Comparison of ENCODE assay signal across 13 cellular contexts in genomic region chr2:177606636-177607035, GRCh38.
DNase-seq lines count a peak whose midpoint lies in the region; ATAC-seq, FAIRE-seq and TF ChIP-seq lines count a peak whose summit lies in the region.
"Had no signal": no experiment of that assay in that cellular context is flagged by ENCODE, and none has a peak within 500 bp of the region (broad histone marks: within the 10 kb centered on the region; RNA-seq: fewer than 3 reads in every experiment).

No MANE protein-coding gene starts in this region.

- H3K36me3 ChIP-seq in HUES48 (ENCODE audit: control insufficient read depth, insufficient read depth, low read length) (no peaks in the 10 kb centered on the region), K562 (ENCODE audit: control insufficient read depth, insufficient read depth, low read length) (no peaks in the 10 kb centered on the region), mesendoderm (ENCODE audit: control insufficient read depth, insufficient read depth, low read length) (no peaks in the 10 kb centered on the region)
- H3K36me3 ChIP-seq: BLaER1 treated with 17β-estradiol and CSF1 and Interleukin-3, amounts not matched to agents 10 nM and 100 nM had no signal

- no peaks in the 10 kb centered on the region for H3K27me3 Mint-ChIP-seq in stimulated activated memory B cell treated with anti-CD40 and anti-IgM and Interleukin-4, amounts not matched to agents 10 μg/mL and 1 μg/mL and 100 μg/mL, for 72 hours

- H3K79me1 ChIP-seq in mesendoderm (ENCODE audit: low read length): no peaks in the 10 kb centered on the region

- peak; percentile 68 for DNase-seq in EH (ENCODE audit: low read depth)
- DNase-seq in K562 (ENCODE audit: extremely low read depth in 1 of 4, low spot score in 3 of 4): no peak
- peak; percentile 82 for DNase-seq in mesendoderm
- no peak for DNase-seq in 8988T
- DNase-seq in left cardiac atrium: no peak
- no peak for DNase-seq in stimulated activated effector memory CD8-positive, alpha-beta T cell treated with anti-CD3 and anti-CD28 coated beads, Interleukin-12 subunit alpha, Interleukin-12 subunit beta, amount 100 ng/mL, for 72 hours (ENCODE audit: low spot score in 2 of 2)
- DNase-seq: kidney had no signal

- H4K5ac ChIP-seq in mesendoderm (ENCODE audit: low read length): no peak overlapping the region

- no peak for TF ChIP-seq EP300 in K562 (IDR thresholded peaks at IDR 0.05; ENCODE audit: low read length)

- H2AK5ac ChIP-seq in mesendoderm (ENCODE audit: low read length): no peak overlapping the region

- H3K27ac Mint-ChIP-seq in stimulated activated effector memory CD8-positive, alpha-beta T cell treated with anti-CD3 and anti-CD28 coated beads, Interleukin-12 subunit alpha, Interleukin-12 subunit beta, amount 100 ng/mL, for 72 hours: no peak overlapping the region
- no peak overlapping the region for H3K27ac Mint-ChIP-seq in stimulated activated memory B cell treated with anti-CD40 and anti-IgM and Interleukin-4, amounts not matched to agents 10 μg/mL and 1 μg/mL and 100 μg/mL, for 72 hours
- H3K27ac Mint-ChIP-seq: activated T-helper 1 cell treated with anti-CD3 and anti-CD28 coated beads, Interleukin-12 subunit alpha, Interleukin-12 subunit beta, Interleukin-2, Interleukin-4 antibody, amounts not matched to agents 30 ng/mL and 10 ng/mL and 1 ng/mL, durations not matched to agents 14 hours and 24 hours and 36 hours; stimulated activated naive CD8-positive, alpha-beta T cell treated with anti-CD3 and anti-CD28 coated beads, Interleukin-15, Interleukin-2, amounts not matched to agents 100 ng/mL and 50 ng/mL, for 24 hours had no signal

- H3K23ac ChIP-seq in mesendoderm (ENCODE audit: low read length): no peak overlapping the region

- H3K79me2 ChIP-seq in K562 (ENCODE audit: control insufficient read depth, insufficient read depth, low read length): no peaks in the 10 kb centered on the region
- no peaks in the 10 kb centered on the region for H3K79me2 ChIP-seq in mesendoderm (ENCODE audit: control insufficient read depth, insufficient read depth, low read length)

- in situ Hi-C loops in K562 (cut with MboI): no loop called here

- no peak overlapping the region for H3K56ac ChIP-seq in mesendoderm (ENCODE audit: low read length)

- no peaks in the 10 kb centered on the region for H3K9me3 ChIP-seq in HUES48 (ENCODE audit: control insufficient read depth, insufficient read depth, low read length)
- H3K9me3 ChIP-seq in K562 (replicated peaks; ENCODE audit: control insufficient read depth, insufficient read depth, low read depth, low read length): no peaks in the 10 kb centered on the region

- no peak for TF ChIP-seq CTCF in K562 (IDR thresholded peaks at IDR 0.05 in 2 of 3, conservative IDR thresholded peaks at IDR 0.05 in 1 of 3; ENCODE audit: insufficient read depth in 2 of 3, low read depth in 1 of 3, low read length in 3 of 3)

- H2BK15ac ChIP-seq in mesendoderm (replicated peaks; ENCODE audit: low read depth): peak overlapping the region; percentile 64

- no peak overlapping the region for H3K18ac ChIP-seq in mesendoderm (ENCODE audit: low read length)

- no peak overlapping the region for H2AFZ ChIP-seq in K562 (ENCODE audit: low read depth, low read length)

- no peaks in the 10 kb centered on the region for H3K9me3 Mint-ChIP-seq in stimulated activated effector memory CD8-positive, alpha-beta T cell treated with anti-CD3 and anti-CD28 coated beads, Interleukin-12 subunit alpha, Interleukin-12 subunit beta, amount 100 ng/mL, for 72 hours
- peaks cover 6% of the 10 kb centered on the region for H3K9me3 Mint-ChIP-seq in stimulated activated memory B cell treated with anti-CD40 and anti-IgM and Interleukin-4, amounts not matched to agents 10 μg/mL and 1 μg/mL and 100 μg/mL, for 72 hours

- H3K9ac ChIP-seq in HUES48 (ENCODE audit: low read depth, low read length) (no peak overlapping the region), K562 (ENCODE audit: insufficient read depth in 1 of 2, low read depth in 2 of 2, low read length in 2 of 2) (no peak overlapping the region), mesendoderm (ENCODE audit: low read length) (no peak overlapping the region)
- H3K9ac ChIP-seq: BLaER1 treated with 17β-estradiol and CSF1 and Interleukin-3, amounts not matched to agents 10 nM and 100 nM had no signal

- no peak for TF ChIP-seq POLR2A in K562 (conservative IDR thresholded peaks at IDR 0.05)

- CTCF ChIA-PET in K562 (lab: Yijun Ruan, JAX; ENCODE audit: low intra/inter-chr PET ratio): no interaction called here

- TF ChIP-seq RAD21 in K562 (CRISPR knock-in tag; conservative IDR thresholded peaks at IDR 0.05 in 1 of 2, IDR thresholded peaks at IDR 0.05 in 1 of 2): no peak

- no peaks in the 10 kb centered on the region for H3K9me1 ChIP-seq in K562 (ENCODE audit: control insufficient read depth, insufficient read depth, low read length)

- no TSS peak for BruUV-seq in K562 (replicated peaks; lab: Mats Ljungman, UMichigan)

- H3K4me3 Mint-ChIP-seq in stimulated activated effector memory CD8-positive, alpha-beta T cell treated with anti-CD3 and anti-CD28 coated beads, Interleukin-12 subunit alpha, Interleukin-12 subunit beta, amount 100 ng/mL, for 72 hours: no peak overlapping the region
- no peak overlapping the region for H3K4me3 Mint-ChIP-seq in stimulated activated memory B cell treated with anti-CD40 and anti-IgM and Interleukin-4, amounts not matched to agents 10 μg/mL and 1 μg/mL and 100 μg/mL, for 72 hours
- H3K4me3 Mint-ChIP-seq: activated T-helper 1 cell treated with anti-CD3 and anti-CD28 coated beads, Interleukin-12 subunit alpha, Interleukin-12 subunit beta, Interleukin-2, Interleukin-4 antibody, amounts not matched to agents 30 ng/mL and 10 ng/mL and 1 ng/mL, durations not matched to agents 14 hours and 24 hours and 36 hours; stimulated activated naive CD8-positive, alpha-beta T cell treated with anti-CD3 and anti-CD28 coated beads, Interleukin-15, Interleukin-2, amounts not matched to agents 100 ng/mL and 50 ng/mL, for 24 hours had no signal

- H2BK5ac ChIP-seq in mesendoderm (ENCODE audit: low read length): no peak overlapping the region

- POLR2A ChIA-PET in K562 (lab: Yijun Ruan, JAX): interaction anchor here (0.7 kb wide), 1 partner anchor 15 kb away, joined by 3 read pairs; no protein-coding TSS in a partner anchor

- no peaks in the 10 kb centered on the region for H3K36me3 Mint-ChIP-seq in stimulated activated effector memory CD8-positive, alpha-beta T cell treated with anti-CD3 and anti-CD28 coated beads, Interleukin-12 subunit alpha, Interleukin-12 subunit beta, amount 100 ng/mL, for 72 hours
- peaks cover 6% of the 10 kb centered on the region for H3K36me3 Mint-ChIP-seq in stimulated activated memory B cell treated with anti-CD40 and anti-IgM and Interleukin-4, amounts not matched to agents 10 μg/mL and 1 μg/mL and 100 μg/mL, for 72 hours

- no peaks in the 10 kb centered on the region for H3K27me3 ChIP-seq in HUES48 (ENCODE audit: control insufficient read depth, insufficient read depth, low read length)
- no peaks in the 10 kb centered on the region; a peak in 1 of 5 replicates for H3K27me3 ChIP-seq in K562 (ENCODE audit: control insufficient read depth in 2 of 2, insufficient read depth in 2 of 2, low read length in 2 of 2)
- H3K27me3 ChIP-seq in mesendoderm (ENCODE audit: insufficient read depth, low read length, poor library complexity): no peaks in the 10 kb centered on the region
- H3K27me3 ChIP-seq: BLaER1 treated with 17β-estradiol and CSF1 and Interleukin-3, amounts not matched to agents 10 nM and 100 nM had no signal

- H3K4me1 ChIP-seq in HUES48 (ENCODE audit: control insufficient read depth, insufficient read depth, low read length) (peaks cover 16% of the 10 kb centered on the region), K562 (replicated peaks in 1 of 2; ENCODE audit: control insufficient read depth in 2 of 2, insufficient read depth in 2 of 2, low read length in 2 of 2) (no peaks in the 10 kb centered on the region), mesendoderm (ENCODE audit: control insufficient read depth, low read depth, low read length) (peaks cover 5% of the 10 kb centered on the region)
- H3K4me1 ChIP-seq: BLaER1 treated with 17β-estradiol and CSF1 and Interleukin-3, amounts not matched to agents 10 nM and 100 nM had no signal

- H3K4me3 ChIP-seq in HUES48 (ENCODE audit: low read depth, low read length) (no peak overlapping the region), K562 (no peak overlapping the region), mesendoderm (ENCODE audit: low read length) (no peak overlapping the region)
- H3K4me3 ChIP-seq: BLaER1 treated with 17β-estradiol and CSF1 and Interleukin-3, amounts not matched to agents 10 nM and 100 nM had no signal

- H3K27ac ChIP-seq in HUES48 (ENCODE audit: low read depth, low read length) (peak overlapping the region; percentile 34), K562 (ENCODE audit: extremely low read depth, low read depth, low read length) (no peak overlapping the region), mesendoderm (ENCODE audit: low read depth, low read length) (no peak overlapping the region)
- H3K27ac ChIP-seq: BLaER1 treated with 17β-estradiol and CSF1 and Interleukin-3, amounts not matched to agents 10 nM and 100 nM had no signal

- ATAC-seq in K562 (peak; percentile 19; the same call in 1 of the 3 replicates), left cardiac atrium (no peak)
- no peak for ATAC-seq in stimulated activated effector memory CD8-positive, alpha-beta T cell treated with anti-CD3 and anti-CD28 coated beads, Interleukin-12 subunit alpha, Interleukin-12 subunit beta, amount 100 ng/mL, for 72 hours
- ATAC-seq in stimulated activated memory B cell treated with anti-CD40 and anti-IgM and Interleukin-4, amounts not matched to agents 10 μg/mL and 1 μg/mL and 100 μg/mL, for 72 hours: no peak
- ATAC-seq: Panc1 had no signal

- WGBS in K562 (ENCODE audit: insufficient coverage, low coverage, missing lambda C conversion rate): 15% methylated on average over 7 of the region's 7 CpGs
- WGBS in mesendoderm (ENCODE audit: extremely low coverage, insufficient coverage, low lambda C conversion rate): no CpG with 5 or more reads among the region's 7 CpGs

- H3K4me1 Mint-ChIP-seq in stimulated activated effector memory CD8-positive, alpha-beta T cell treated with anti-CD3 and anti-CD28 coated beads, Interleukin-12 subunit alpha, Interleukin-12 subunit beta, amount 100 ng/mL, for 72 hours: no peaks in the 10 kb centered on the region
- H3K4me1 Mint-ChIP-seq in stimulated activated memory B cell treated with anti-CD40 and anti-IgM and Interleukin-4, amounts not matched to agents 10 μg/mL and 1 μg/mL and 100 μg/mL, for 72 hours: no peaks in the 10 kb centered on the region

- H4K8ac ChIP-seq in mesendoderm (ENCODE audit: low read depth, low read length): no peak overlapping the region

- H4K20me1 ChIP-seq in K562 (replicated peaks; ENCODE audit: control insufficient read depth, insufficient read depth, low read length): no peaks in the 10 kb centered on the region
- H4K20me1 ChIP-seq: BLaER1 treated with 17β-estradiol and CSF1 and Interleukin-3, amounts not matched to agents 10 nM and 100 nM had no signal

- H2BK120ac ChIP-seq in mesendoderm (ENCODE audit: low read depth, low read length): no peak overlapping the region

- no peak for FAIRE-seq in K562 (lab: Jason Lieb, UNC)
- FAIRE-seq: kidney had no signal

- no peak overlapping the region for H3K4me2 ChIP-seq in K562 (ENCODE audit: insufficient read depth, low read length)
- H3K4me2 ChIP-seq in mesendoderm (ENCODE audit: low read length): no peak overlapping the region
- H3K4me2 ChIP-seq: BLaER1 treated with 17β-estradiol and CSF1 and Interleukin-3, amounts not matched to agents 10 nM and 100 nM had no signal

- no peak overlapping the region for H3K4ac ChIP-seq in mesendoderm (ENCODE audit: low read depth, low read length)

- intact Hi-C loops in K562 (cut with micrococcal nuclease) (loop anchor here (5.0 to 10.0 kb wide), 2 partner anchors 118 to 444 kb away; no protein-coding TSS in a partner anchor), left cardiac atrium (cut with DNase I) (loop anchor here in 1 of 2 donors (10.0 kb wide), 1 partner anchor 112 kb away; no protein-coding TSS in a partner anchor)

Comparison
In these comparisons a context has a peak if more than half of its experiments do, and no peak if none do; other contexts are left out.
1. DNase-seq: peak in EH (single experiment) and mesendoderm (single experiment); none in K562 (0 of 4), 8988T (single experiment), left cardiac atrium (single experiment) and stimulated activated effector memory CD8-positive, alpha-beta T cell treated with anti-CD3 and anti-CD28 coated beads, Interleukin-12 subunit alpha, Interleukin-12 subunit beta, amount 100 ng/mL, for 72 hours (0 of 2).